ENCODE assay signal across 1 cellular context in the genomic region with DNA sequence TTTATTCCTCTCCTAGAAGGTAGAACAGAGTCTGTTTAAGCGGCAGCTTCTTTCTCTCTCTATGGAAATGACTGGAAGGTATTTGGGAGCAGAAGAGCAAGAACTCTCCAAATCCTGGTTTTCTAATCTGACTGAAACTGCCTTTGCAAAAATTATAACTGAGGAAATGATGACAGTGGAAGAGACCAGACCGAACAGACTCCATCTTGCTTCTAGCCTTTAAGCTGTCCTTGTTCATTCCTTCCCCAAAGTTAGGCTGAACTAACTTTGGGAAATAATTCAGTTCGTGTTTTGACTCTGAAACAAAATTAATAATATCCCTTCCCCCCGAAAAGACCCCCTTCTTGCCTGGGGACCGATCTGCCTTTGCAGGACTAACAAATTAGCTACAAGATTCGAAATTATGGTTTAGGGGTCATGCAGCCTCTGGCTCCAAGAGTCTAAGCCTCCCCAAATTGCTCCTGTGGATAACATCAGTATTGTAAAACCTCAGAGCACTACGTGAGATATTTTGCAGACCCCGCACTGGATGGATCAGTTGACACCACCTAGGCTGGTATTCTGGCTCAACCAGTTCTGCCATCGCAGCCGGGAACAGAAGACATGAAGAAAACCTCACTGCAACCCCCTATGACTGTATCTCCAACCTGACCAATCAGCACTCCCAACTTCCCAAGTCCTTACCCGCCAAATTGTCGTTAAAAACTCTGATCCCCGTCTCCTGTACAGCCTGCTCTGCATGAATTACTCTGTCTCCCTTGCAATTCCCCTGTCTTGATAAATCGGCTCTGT.
TF ChIP-seq lines count a peak whose summit lies in the region.

No MANE protein-coding gene starts in this region.

TF ChIP-seq in HepG2, 621 proteins besides CTCF, POLR2A, EP300 and RAD21:
- no peak for TF ChIP-seq CENPX (CRISPR knock-in tag; IDR thresholded peaks at IDR 0.05)
- no peak for TF ChIP-seq SNAI1 (CRISPR knock-in tag; IDR thresholded peaks at IDR 0.05; ENCODE audit: borderline replicate concordance)
- no peak for TF ChIP-seq AHR (CRISPR knock-in tag; IDR thresholded peaks at IDR 0.05)
- TF ChIP-seq NAIF1 (CRISPR knock-in tag; IDR thresholded peaks at IDR 0.05; ENCODE audit: borderline replicate concordance): no peak
- no peak for TF ChIP-seq GZF1 (CRISPR knock-in tag; IDR thresholded peaks at IDR 0.05)
- TF ChIP-seq, protein P1, sequence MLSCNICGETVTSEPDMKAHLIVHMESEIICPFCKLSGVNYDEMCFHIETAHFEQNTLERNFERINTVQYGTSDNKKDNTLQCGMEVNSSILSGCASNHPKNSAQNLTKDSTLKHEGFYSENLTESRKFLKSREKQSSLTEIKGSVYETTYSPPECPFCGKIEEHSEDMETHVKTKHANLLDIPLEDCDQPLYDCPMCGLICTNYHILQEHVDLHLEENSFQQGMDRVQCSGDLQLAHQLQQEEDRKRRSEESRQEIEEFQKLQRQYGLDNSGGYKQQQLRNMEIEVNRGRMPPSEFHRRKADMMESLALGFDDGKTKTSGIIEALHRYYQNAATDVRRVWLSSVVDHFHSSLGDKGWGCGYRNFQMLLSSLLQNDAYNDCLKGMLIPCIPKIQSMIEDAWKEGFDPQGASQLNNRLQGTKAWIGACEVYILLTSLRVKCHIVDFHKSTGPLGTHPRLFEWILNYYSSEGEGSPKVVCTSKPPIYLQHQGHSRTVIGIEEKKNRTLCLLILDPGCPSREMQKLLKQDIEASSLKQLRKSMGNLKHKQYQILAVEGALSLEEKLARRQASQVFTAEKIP (CRISPR knock-in tag; IDR thresholded peaks at IDR 0.05; ENCODE audit: borderline replicate concordance): no peak
